22 cellular contexts compared by ENCODE assay signal in genomic region chr21:28482657-28483056, GRCh38.
A peak's percentile ranks its signal among the peaks of the same experiment; 100 is the strongest.
DNase-seq lines count a peak whose midpoint lies in the region; ATAC-seq, FAIRE-seq and TF ChIP-seq lines count a peak whose summit lies in the region.
"Had no signal": no experiment of that assay in that cellular context is flagged by ENCODE, and none has a peak within 500 bp of the region (broad histone marks: within the 10 kb centered on the region; RNA-seq: fewer than 3 reads in every experiment).

No MANE protein-coding gene starts in this region.

- FAIRE-seq in H1 (lab: Jason Lieb, UNC), result no peak
- FAIRE-seq: G401.6 had no signal

- no peak for TF ChIP-seq POLR2A in H1 (IDR thresholded peaks at IDR 0.05; ENCODE audit: control extremely low read depth in 1 of 2, low read depth in 2 of 2, low read length in 2 of 2)

- no peak overlapping the region for H2BK15ac ChIP-seq in H1 (ENCODE audit: low read length)

- H3K27ac ChIP-seq in GM23338 (ENCODE audit: low read depth) (no peak overlapping the region), PC-3 (ENCODE audit: low read length) (no peak overlapping the region), H1 (ENCODE audit: low read depth, low read length) (no peak overlapping the region), neural progenitor cell (no peak overlapping the region)

- H2BK12ac ChIP-seq in H1 (ENCODE audit: low read depth, low read length), result no peak overlapping the region

- H3K9me3 ChIP-seq in PC-3 (ENCODE audit: low read length) (no peaks in the 10 kb centered on the region), H1 (ENCODE audit: insufficient read depth in 2 of 2, low read depth in 1 of 2, low read length in 1 of 2) (peaks cover 0 to 11% of the 10 kb centered on the region in 2 experiments; a peak in 3 of 4 replicates), neural progenitor cell (ENCODE audit: low read depth) (no peaks in the 10 kb centered on the region)

- no peak overlapping the region for H2BK120ac ChIP-seq in H1 (replicated peaks; ENCODE audit: low read depth, low read length)

- H3K4me1 Mint-ChIP-seq in GM23338 (no peaks in the 10 kb centered on the region), neural progenitor cell (peaks cover 6% of the 10 kb centered on the region)

- H3K79me1 ChIP-seq in H1 (ENCODE audit: low read depth, low read length), result no peaks in the 10 kb centered on the region

- no peak overlapping the region for H4K91ac ChIP-seq in H1 (replicated peaks; ENCODE audit: insufficient read length, low read length)

- no peak for DNase-seq in GM23338 (ENCODE audit: low spot score)
- DNase-seq in PC-3, result peak; percentile 10
- DNase-seq in H1 (ENCODE audit: low read depth in 1 of 2, low spot score in 2 of 2), result no peak
- no peak for DNase-seq in neural progenitor cell (ENCODE audit: low spot score)
- DNase-seq in hepatic stellate cell (ENCODE audit: low spot score), result no peak
- no peak for DNase-seq in NCI-H69 (lab: John Stamatoyannopoulos, UW)
- DNase-seq in COLO668 (lab: John Stamatoyannopoulos, UW; ENCODE audit: unreplicated experiment), result no peak
- DNase-seq in cardiac septum (ENCODE audit: low spot score), result no peak
- DNase-seq: 8988T, COR-L47, DMS 273 treated with DMSO at 0.1 percent for 48 hours, NCI-H1092 treated with DMSO at 0.1 percent for 48 hours, NCI-H2081, NCI-H2171 treated with DMSO at 0.1 percent for 48 hours, NCI-H446 treated with DMSO at 0.1 percent for 48 hours, NCI-H82, RPMI8226, SHP77 treated with DMSO at 0.1 percent for 48 hours had no signal

- no peak overlapping the region for H2BK5ac ChIP-seq in H1 (ENCODE audit: low read depth, low read length)

- H3K4me1 ChIP-seq in GM23338 (ENCODE audit: insufficient read depth) (no peaks in the 10 kb centered on the region), PC-3 (ENCODE audit: insufficient read depth, low read length) (no peaks in the 10 kb centered on the region), H1 (replicated peaks in 1 of 4; ENCODE audit: control insufficient read depth in 3 of 4, insufficient read depth in 4 of 4, low read length in 3 of 4) (no peaks in the 10 kb centered on the region), neural progenitor cell (no peaks in the 10 kb centered on the region)

- H3K9me3 Mint-ChIP-seq in GM23338 (peaks cover 7% of the 10 kb centered on the region), neural progenitor cell (peaks cover 4% of the 10 kb centered on the region)

- no peak for TF ChIP-seq RAD21 in H1 (IDR thresholded peaks at IDR 0.05 in 1 of 2, conservative IDR thresholded peaks at IDR 0.05 in 1 of 2; ENCODE audit: low read depth in 2 of 2, low read length in 2 of 2)

- no peaks in the 10 kb centered on the region for H3K27me3 Mint-ChIP-seq in GM23338 (ENCODE audit: insufficient read depth, low read depth, poor library complexity)
- peaks cover 2% of the 10 kb centered on the region for H3K27me3 Mint-ChIP-seq in neural progenitor cell (ENCODE audit: insufficient read depth, low read depth)
- H3K27me3 Mint-ChIP-seq: B cell had no signal

- H3K56ac ChIP-seq in H1 (replicated peaks; ENCODE audit: insufficient read length, low read depth, low read length), result no peak overlapping the region

- H2AK5ac ChIP-seq in H1 (ENCODE audit: low read depth, low read length), result no peak overlapping the region

- no peak overlapping the region for H4K5ac ChIP-seq in H1 (ENCODE audit: insufficient read length, low read depth, low read length)

- no peaks in the 10 kb centered on the region for H3K79me2 ChIP-seq in GM23338 (replicated peaks; ENCODE audit: insufficient read depth)
- no peaks in the 10 kb centered on the region for H3K79me2 ChIP-seq in PC-3 (ENCODE audit: low read length)
- H3K79me2 ChIP-seq in H1 (ENCODE audit: control insufficient read depth in 1 of 2, insufficient read depth in 2 of 2, low read length in 2 of 2), result no peaks in the 10 kb centered on the region
- H3K79me2 ChIP-seq in neural progenitor cell (ENCODE audit: low read depth), result no peaks in the 10 kb centered on the region

- H3K9me2 ChIP-seq in GM23338 (ENCODE audit: insufficient read depth) (no peaks in the 10 kb centered on the region; the same call in 1 of the 2 replicates), PC-3 (replicated peaks; ENCODE audit: low read length) (no peaks in the 10 kb centered on the region)

- TF ChIP-seq EP300 in H1 (IDR thresholded peaks at IDR 0.05; ENCODE audit: borderline replicate concordance in 1 of 2, low read depth in 2 of 2, low read length in 2 of 2), result no peak

- no peak overlapping the region for H4K8ac ChIP-seq in H1 (ENCODE audit: extremely low read depth, insufficient read depth, low read length)

- WGBS in H1 (ENCODE audit: extremely low coverage in 1 of 2, insufficient coverage in 1 of 2, insufficient read length in 1 of 2, insufficient replicate concordance in 2 of 2, low coverage in 1 of 2, low lambda C conversion rate in 2 of 2, missing lambda C conversion rate in 1 of 2), 2 experiments, result 93% methylated on average over 4 of the region's 4 CpGs; no CpG with 5 or more reads in 1 of the 2 experiments

- H2BK20ac ChIP-seq in H1 (ENCODE audit: low read length), result no peak overlapping the region

- H3K9ac ChIP-seq in PC-3 (ENCODE audit: low read length) (no peak overlapping the region), H1 (replicated peaks in 1 of 4; ENCODE audit: extremely low read depth in 1 of 4, low read depth in 3 of 4, low read length in 3 of 4) (no peak overlapping the region), neural progenitor cell (no peak overlapping the region)

- no peak overlapping the region for H3K4ac ChIP-seq in H1 (replicated peaks; ENCODE audit: insufficient read length, low read depth, low read length)

- H2AFZ ChIP-seq in GM23338 (peak overlapping the region; percentile 76), PC-3 (ENCODE audit: low read length) (no peak overlapping the region), H1 (ENCODE audit: low read length) (0 out of 2 replicates have a peak overlapping the region, but pooled peaks have one; percentile 43), neural progenitor cell (replicated peaks) (peak overlapping the region; percentile 42)

- no peak overlapping the region for H3K4me3 Mint-ChIP-seq in GM23338
- no peak overlapping the region for H3K4me3 Mint-ChIP-seq in neural progenitor cell
- H3K4me3 Mint-ChIP-seq: B cell had no signal

- intact Hi-C loops in PC-3 (cut with micrococcal nuclease), result no loop called here
- intact Hi-C loops in cardiac septum (cut with DNase I), result no loop called here

- TF ChIP-seq CTCF in GM23338 (conservative IDR thresholded peaks at IDR 0.05; ENCODE audit: low read depth in 2 of 2), result no peak
- no peak for TF ChIP-seq CTCF in PC-3 (conservative IDR thresholded peaks at IDR 0.05; ENCODE audit: low read depth, low read length)
- no peak for TF ChIP-seq CTCF in H1 (IDR thresholded peaks at IDR 0.05; ENCODE audit: control extremely low read depth in 1 of 3, insufficient read depth in 1 of 3, low read depth in 1 of 3, low read length in 3 of 3)
- no peak for TF ChIP-seq CTCF in neural progenitor cell (IDR thresholded peaks at IDR 0.05)

- H3K4me3 ChIP-seq in GM23338, result no peak overlapping the region
- no peak overlapping the region for H3K4me3 ChIP-seq in PC-3 (ENCODE audit: low read length)
- no peak overlapping the region for H3K4me3 ChIP-seq in H1 (ENCODE audit: extremely low read depth in 1 of 4, insufficient read depth in 2 of 4, low read depth in 3 of 4, low read length in 4 of 4)
- no peak overlapping the region for H3K4me3 ChIP-seq in neural progenitor cell

- no peaks in the 10 kb centered on the region for H3K23me2 ChIP-seq in H1 (ENCODE audit: low read depth, low read length)

- CTCF ChIA-PET in PC-3 (lab: Charles Lee) (no interaction called here), H1 (lab: Charles Lee; ENCODE audit: partially characterized antibody) (no interaction called here)

- H3K36me3 ChIP-seq in GM23338 (ENCODE audit: insufficient read depth) (no peaks in the 10 kb centered on the region), PC-3 (ENCODE audit: low read depth, low read length) (no peaks in the 10 kb centered on the region), H1 (ENCODE audit: control insufficient read depth in 2 of 4, insufficient read depth in 4 of 4, low read length in 3 of 4) (no peaks in the 10 kb centered on the region; a peak in 1 of 8 replicates), neural progenitor cell (no peaks in the 10 kb centered on the region)

- H3F3A ChIP-seq in GM23338 (replicated peaks; ENCODE audit: low read depth) (no peaks in the 10 kb centered on the region), PC-3 (ENCODE audit: low read length, unreplicated experiment) (no peaks in the 10 kb centered on the region), neural progenitor cell (ENCODE audit: low read depth) (no peaks in the 10 kb centered on the region)

- no peak overlapping the region for H3K18ac ChIP-seq in H1 (ENCODE audit: extremely low read depth, low read length)

- H3K4me2 ChIP-seq in GM23338 (no peak overlapping the region), PC-3 (ENCODE audit: low read length) (no peak overlapping the region), H1 (ENCODE audit: insufficient read depth in 1 of 2, low read depth in 2 of 2, low read length in 2 of 2) (no peak overlapping the region), neural progenitor cell (no peak overlapping the region)

- no peak overlapping the region for H3K23ac ChIP-seq in H1 (ENCODE audit: insufficient read length)

- no TSS peak for BruUV-seq in PC-3 (replicated peaks; lab: Mats Ljungman, UMichigan)

- H3K36me3 Mint-ChIP-seq in GM23338 (ENCODE audit: low read depth) (peaks cover 6% of the 10 kb centered on the region; the same call in 2 of the 3 replicates), neural progenitor cell (no peaks in the 10 kb centered on the region)

- no peak overlapping the region for H3K14ac ChIP-seq in H1 (ENCODE audit: insufficient read length)

- no peaks in the 10 kb centered on the region for H4K20me1 ChIP-seq in GM23338 (replicated peaks; ENCODE audit: insufficient read depth)
- H4K20me1 ChIP-seq in PC-3 (ENCODE audit: low read length), result no peaks in the 10 kb centered on the region
- no peaks in the 10 kb centered on the region for H4K20me1 ChIP-seq in H1 (replicated peaks in 1 of 2; ENCODE audit: control insufficient read depth in 1 of 2, insufficient read depth in 2 of 2, low read length in 2 of 2)
- no peaks in the 10 kb centered on the region for H4K20me1 ChIP-seq in neural progenitor cell (ENCODE audit: low read depth)

- H3K27me3 ChIP-seq in GM23338 (ENCODE audit: insufficient read depth), result no peaks in the 10 kb centered on the region
- no peaks in the 10 kb centered on the region for H3K27me3 ChIP-seq in PC-3 (ENCODE audit: low read length)
- H3K27me3 ChIP-seq in H1 (replicated peaks in 1 of 4; ENCODE audit: control insufficient read depth in 3 of 4, extremely low read depth in 1 of 4, insufficient read depth in 3 of 4, low read length in 3 of 4), result no peaks in the 10 kb centered on the region; a peak in 1 of 7 replicates
- H3K27me3 ChIP-seq in neural progenitor cell, result no peaks in the 10 kb centered on the region

- ATAC-seq in GM23338 (no peak), PC-3 (no peak; the same call in 1 of the 2 replicates)
- ATAC-seq: HCT116, SK-N-SH treated with all-trans-retinoic acid at 6 μM for 48 hours had no signal

- POLR2A ChIA-PET in PC-3 (lab: Charles Lee; ENCODE audit: unreplicated experiment), result no interaction called here
- POLR2A ChIA-PET in H1 (lab: Charles Lee; ENCODE audit: partially characterized antibody), result no interaction called here

- H3K27ac Mint-ChIP-seq in GM23338 (no peak overlapping the region), neural progenitor cell (no peak overlapping the region)
- H3K27ac Mint-ChIP-seq: B cell had no signal

TF ChIP-seq in H1, 55 proteins besides CTCF, POLR2A, EP300 and RAD21 (continues in another document):
- no peak for TF ChIP-seq SIX5 (IDR thresholded peaks at IDR 0.05; ENCODE audit: low read depth, low read length)
